In the genomic region with DNA sequence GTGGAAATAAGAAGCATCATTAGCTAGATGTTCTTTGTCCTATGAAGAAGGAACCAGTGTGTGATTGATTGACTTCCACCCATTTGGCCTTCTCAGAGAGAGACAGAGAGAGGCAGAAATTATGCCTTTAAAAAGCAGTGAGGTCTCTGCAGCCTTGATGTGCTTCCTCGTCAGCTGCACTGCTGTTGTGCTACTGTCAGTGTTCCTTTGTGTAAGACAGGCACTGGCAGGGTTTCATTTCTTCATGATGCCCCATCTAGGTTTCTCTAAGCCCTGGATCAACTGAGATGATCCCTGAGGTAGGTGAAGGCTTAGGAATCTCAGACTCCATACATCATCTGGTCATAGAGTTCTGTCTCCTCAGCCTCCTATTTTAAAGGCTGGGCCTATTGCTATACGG, we compare ENCODE assay signal across 12 cellular contexts. TPM values are rescaled to one million over a fixed set of nuclear protein-coding genes. Genes with fewer than 3 reads are reported as not detected.
A peak's percentile ranks its signal among the peaks of the same experiment; 100 is the strongest.
DNase-seq lines count a peak whose midpoint lies in the region; ATAC-seq and TF ChIP-seq lines count a peak whose summit lies in the region.
"Had no signal": no experiment of that assay in that cellular context is flagged by ENCODE, and none has a peak within 500 bp of the region (broad histone marks: within the 10 kb centered on the region; RNA-seq: fewer than 3 reads in every experiment).

No MANE protein-coding gene starts in this region.

- peaks cover 11% of the 10 kb centered on the region for H3K4me1 Mint-ChIP-seq in MCF 10A (ENCODE audit: insufficient read depth, unreplicated experiment)
- peaks cover 46 to 89% (median 79%) of the 10 kb centered on the region in 7 donors for H3K4me1 Mint-ChIP-seq in naive thymus-derived CD4-positive, alpha-beta T cell
- H3K4me1 Mint-ChIP-seq in activated T-helper 2 cell treated with anti-CD3 and anti-CD28 coated beads, Interferon-gamma antibody, Interleukin-2, Interleukin-4, amounts not matched to agents 10 μg/mL and 5 μg/mL and 100 μg/mL, durations not matched to agents 14 hours and 24 hours and 36 hours (ENCODE audit: low read depth), result peaks cover 62% of the 10 kb centered on the region

- H3K27me3 Mint-ChIP-seq in MCF 10A (ENCODE audit: insufficient read depth, unreplicated experiment), result no peaks in the 10 kb centered on the region
- H3K27me3 Mint-ChIP-seq in naive thymus-derived CD4-positive, alpha-beta T cell, result no peaks in the 10 kb centered on the region
- H3K27me3 Mint-ChIP-seq in activated T-helper 2 cell treated with anti-CD3 and anti-CD28 coated beads, Interferon-gamma antibody, Interleukin-2, Interleukin-4, amounts not matched to agents 10 μg/mL and 5 μg/mL and 100 μg/mL, durations not matched to agents 14 hours and 24 hours and 36 hours (ENCODE audit: low read depth), result no peaks in the 10 kb centered on the region

- H3K36me3 ChIP-seq in mammary epithelial cell (ENCODE audit: insufficient read depth, low read length) (peaks cover 13% of the 10 kb centered on the region), urinary bladder (ENCODE audit: insufficient read depth) (no peaks in the 10 kb centered on the region)
- peaks cover 0 to 10% (median 4%) of the 10 kb centered on the region in 3 experiments for H3K36me3 ChIP-seq in naive thymus-derived CD4-positive, alpha-beta T cell (ENCODE audit: control insufficient read depth in 2 of 3, insufficient read depth in 3 of 3, low read length in 3 of 3)

- CTCF ChIA-PET in MCF 10A (lab: Yijun Ruan, JAX), result no interaction called here
- CTCF ChIA-PET in mammary epithelial cell (lab: Charles Lee; ENCODE audit: low non-redundant PET), result no interaction called here
- CTCF ChIA-PET in naive thymus-derived CD4-positive, alpha-beta T cell (lab: Charles Lee), result interaction anchor here (0.9 to 2.0 kb wide), 3 partner anchors 8 to 96 kb away, joined by 3 to 6 read pairs (median 4); no protein-coding TSS in a partner anchor

- H3K36me3 Mint-ChIP-seq in MCF 10A (ENCODE audit: insufficient read depth, unreplicated experiment), result peaks cover 57% of the 10 kb centered on the region
- H3K36me3 Mint-ChIP-seq in naive thymus-derived CD4-positive, alpha-beta T cell, result peaks cover 4 to 16% (median 13%) of the 10 kb centered on the region in 5 donors
- H3K36me3 Mint-ChIP-seq in activated T-helper 2 cell treated with anti-CD3 and anti-CD28 coated beads, Interferon-gamma antibody, Interleukin-2, Interleukin-4, amounts not matched to agents 10 μg/mL and 5 μg/mL and 100 μg/mL, durations not matched to agents 14 hours and 24 hours and 36 hours (ENCODE audit: low read depth), result peaks cover 35% of the 10 kb centered on the region

- WGBS in mammary epithelial cell (ENCODE audit: low coverage, missing lambda C conversion rate), result 87% methylated on average over 2 of the region's 2 CpGs
- 61% methylated on average over 2 of the region's 2 CpGs for WGBS in urinary bladder

- H3K27ac Mint-ChIP-seq in MCF 10A (ENCODE audit: low read depth, unreplicated experiment), result peak overlapping the region; percentile 49
- H3K27ac Mint-ChIP-seq in naive thymus-derived CD4-positive, alpha-beta T cell, result peak overlapping the region in 8 of 9 donors; percentile 83 to 96 (median 89)
- no peak overlapping the region for H3K27ac Mint-ChIP-seq in activated T-helper 2 cell treated with anti-CD3 and anti-CD28 coated beads, Interferon-gamma antibody, Interleukin-2, Interleukin-4, amounts not matched to agents 10 μg/mL and 5 μg/mL and 100 μg/mL, durations not matched to agents 14 hours and 24 hours and 36 hours

- H3K4me3 ChIP-seq in mammary epithelial cell (replicated peaks in 1 of 3; ENCODE audit: insufficient read depth in 1 of 3, low read depth in 2 of 3, low read length in 3 of 3) (no peak overlapping the region), urinary bladder (ENCODE audit: low read depth, low read length) (no peak overlapping the region)
- H3K4me3 ChIP-seq in naive thymus-derived CD4-positive, alpha-beta T cell (ENCODE audit: low read length), result no peak overlapping the region

- no peaks in the 10 kb centered on the region for H4K20me1 ChIP-seq in mammary epithelial cell (ENCODE audit: insufficient read depth, low read length)

- H3K27ac ChIP-seq in mammary epithelial cell (ENCODE audit: insufficient read depth, low read depth, low read length), result no peak overlapping the region
- peak overlapping the region; percentile 96 for H3K27ac ChIP-seq in cingulate gyrus (ENCODE audit: low read depth, low read length)
- H3K27ac ChIP-seq in naive thymus-derived CD4-positive, alpha-beta T cell (ENCODE audit: low read depth, low read length), result peak overlapping the region; percentile 74
- H3K27ac ChIP-seq in urinary bladder (ENCODE audit: low read depth), result peak overlapping the region; percentile 7
- H3K27ac ChIP-seq: parathyroid adenoma had no signal

- peaks cover 87% of the 10 kb centered on the region for H3K79me2 ChIP-seq in mammary epithelial cell (ENCODE audit: insufficient read depth, low read length)

- in situ Hi-C loops in mammary epithelial cell (cut with MboI; ENCODE audit: low sequenced_read_pairs in 2 of 2), result no loop called here

- DNase-seq in MCF 10A (ENCODE audit: unreplicated experiment), result no peak
- DNase-seq in mammary epithelial cell, result no peak
- peak in 1 of 9 donors; percentile 22 for DNase-seq in naive thymus-derived CD4-positive, alpha-beta T cell
- no peak for DNase-seq in NK-92 treated with Interleukin-12 subunit alpha and Interleukin-12 subunit beta, amount 100 ng/mL, for 24 hours (lab: John Stamatoyannopoulos, UW)
- DNase-seq in activated T-helper 2 cell treated with anti-CD3 and anti-CD28 coated beads, Interferon-gamma antibody, Interleukin-2, Interleukin-4, amounts not matched to agents 10 μg/mL and 5 μg/mL and 100 μg/mL, durations not matched to agents 14 hours and 24 hours and 36 hours (ENCODE audit: low spot score), result no peak
- DNase-seq in NCI-H2227 treated with DMSO at 0.1 percent for 48 hours (lab: John Stamatoyannopoulos, UW), result no peak
- DNase-seq: activated CD4-positive, alpha-beta T cell treated with anti-CD3 and anti-CD28 coated beads, Interleukin-2, amount 50 U/mL, for 48 hours; central memory CD4-positive, alpha-beta T cell had no signal

- dilution Hi-C loops in mammary epithelial cell (cut with HindIII; ENCODE audit: low sequenced_read_pairs), result no loop called here

- H3K9me3 Mint-ChIP-seq in MCF 10A (ENCODE audit: unreplicated experiment), result no peaks in the 10 kb centered on the region
- no peaks in the 10 kb centered on the region for H3K9me3 Mint-ChIP-seq in naive thymus-derived CD4-positive, alpha-beta T cell
- no peaks in the 10 kb centered on the region for H3K9me3 Mint-ChIP-seq in activated T-helper 2 cell treated with anti-CD3 and anti-CD28 coated beads, Interferon-gamma antibody, Interleukin-2, Interleukin-4, amounts not matched to agents 10 μg/mL and 5 μg/mL and 100 μg/mL, durations not matched to agents 14 hours and 24 hours and 36 hours

- H3K4me1 ChIP-seq in mammary epithelial cell (ENCODE audit: insufficient read depth, low read length) (peaks cover 6% of the 10 kb centered on the region), urinary bladder (ENCODE audit: insufficient read depth) (no peaks in the 10 kb centered on the region)
- peaks cover 23 to 68% of the 10 kb centered on the region in 2 donors for H3K4me1 ChIP-seq in naive thymus-derived CD4-positive, alpha-beta T cell (ENCODE audit: control insufficient read depth in 2 of 2, insufficient read depth in 2 of 2, low read length in 2 of 2)

- BruUV-seq in MCF 10A (replicated peaks; lab: Mats Ljungman, UMichigan), result no TSS peak
- no TSS peak for BruUV-seq in mammary epithelial cell (replicated peaks; lab: Mats Ljungman, UMichigan)

- H3K9ac ChIP-seq in mammary epithelial cell (ENCODE audit: insufficient read depth, low read length), result no peak overlapping the region
- H3K9ac ChIP-seq: parathyroid adenoma had no signal

- H3K4me2 ChIP-seq in mammary epithelial cell (ENCODE audit: insufficient read depth, low read depth, low read length), result no peak overlapping the region

- no peaks in the 10 kb centered on the region for H3K27me3 ChIP-seq in mammary epithelial cell (ENCODE audit: insufficient read depth, low read length)
- no peaks in the 10 kb centered on the region for H3K27me3 ChIP-seq in naive thymus-derived CD4-positive, alpha-beta T cell (ENCODE audit: control insufficient read depth in 2 of 2, insufficient read depth in 2 of 2, low read length in 2 of 2)

- POLR2A ChIA-PET in MCF 10A (lab: Yijun Ruan, JAX), result interaction anchor here (2.7 kb wide), 1 partner anchor 9 kb away, joined by 7 read pairs; no protein-coding TSS in a partner anchor
- POLR2A ChIA-PET in naive thymus-derived CD4-positive, alpha-beta T cell (lab: Charles Lee), result interaction anchor here (0.8 to 5.5 kb wide), 9 partner anchors 8 to 96 kb away, joined by 3 to 29 read pairs (median 6); a partner anchor contains a TSS

- TF ChIP-seq CTCF in MCF 10A (IDR thresholded peaks at IDR 0.05; ENCODE audit: unreplicated experiment) (no peak), mammary epithelial cell (conservative IDR thresholded peaks at IDR 0.05 in 1 of 2, IDR thresholded peaks at IDR 0.05 in 1 of 2; ENCODE audit: extremely low read depth in 1 of 2, insufficient read depth in 1 of 2, low read depth in 1 of 2, low read length in 2 of 2) (no peak)

- no peaks in the 10 kb centered on the region for H3K9me3 ChIP-seq in mammary epithelial cell (replicated peaks; ENCODE audit: insufficient read depth, low read length)
- no peaks in the 10 kb centered on the region for H3K9me3 ChIP-seq in naive thymus-derived CD4-positive, alpha-beta T cell (ENCODE audit: control insufficient read depth in 2 of 3, low read length in 3 of 3)

- intact Hi-C loops in MCF 10A (cut with micrococcal nuclease) (no loop called here), mammary epithelial cell (cut with micrococcal nuclease) (no loop called here)
- intact Hi-C loops in naive thymus-derived CD4-positive, alpha-beta T cell (cut with micrococcal nuclease), result no loop called here
- intact Hi-C loops in activated T-helper 2 cell treated with anti-CD3 and anti-CD28 coated beads, Interferon-gamma antibody, Interleukin-2, Interleukin-4, amounts not matched to agents 10 μg/mL and 5 μg/mL and 100 μg/mL, durations not matched to agents 14 hours and 24 hours and 36 hours (cut with micrococcal nuclease), result no loop called here

- H3K4me3 Mint-ChIP-seq in MCF 10A (ENCODE audit: unreplicated experiment), result no peak overlapping the region
- peak overlapping the region; percentile 82 to 94 (median 87) for H3K4me3 Mint-ChIP-seq in naive thymus-derived CD4-positive, alpha-beta T cell
- no peak overlapping the region for H3K4me3 Mint-ChIP-seq in activated T-helper 2 cell treated with anti-CD3 and anti-CD28 coated beads, Interferon-gamma antibody, Interleukin-2, Interleukin-4, amounts not matched to agents 10 μg/mL and 5 μg/mL and 100 μg/mL, durations not matched to agents 14 hours and 24 hours and 36 hours (ENCODE audit: low read depth)

- no peak for ATAC-seq in naive thymus-derived CD4-positive, alpha-beta T cell

- H2AFZ ChIP-seq in mammary epithelial cell (ENCODE audit: low read depth, low read length), result no peak overlapping the region
- H2AFZ ChIP-seq: parathyroid adenoma had no signal

RNA-seq across cellular contexts. Expression of a gene that starts 34.9 kb away (rescaled TPM):
- total RNA-seq in MCF 10A (2022) (0.47 and 0.65 TPM in 2 replicates), mammary epithelial cell (1 to 10 TPM in 1 of 2 donors, under 1 TPM in 1; 0.50 to 2.3 TPM), urinary bladder (0.16 TPM)
- polyA plus RNA-seq in mammary epithelial cell (3.1 TPM), urinary bladder (1.8 TPM)
- polyA minus RNA-seq in mammary epithelial cell, result not detected
- under 1 TPM in 3 of 5 experiments, not detected in 2; 0.24 to 0.93 (median 0.45) TPM for total RNA-seq in naive thymus-derived CD4-positive, alpha-beta T cell
- under 1 TPM; 0.09 to 0.13 TPM for polyA plus RNA-seq in naive thymus-derived CD4-positive, alpha-beta T cell
- total RNA-seq in activated T-helper 2 cell treated with anti-CD3 and anti-CD28 coated beads, Interferon-gamma antibody, Interleukin-2, Interleukin-4, amounts not matched to agents 10 μg/mL and 5 μg/mL and 100 μg/mL, durations not matched to agents 14 hours and 24 hours and 36 hours, result 3.7 and 3.9 TPM in 2 replicates

RNA-seq across cellular contexts. Expression of a gene that starts 44.2 kb away (rescaled TPM):
- 0.23 TPM in 1 of 2 replicates, not detected in the other for total RNA-seq in MCF 10A (2022)
- total RNA-seq in mammary epithelial cell, result 1 to 10 TPM; 1.7 to 2.7 TPM
- polyA plus RNA-seq in mammary epithelial cell, result 1.4 TPM
- polyA minus RNA-seq in mammary epithelial cell, result 8.2 TPM
- total RNA-seq in naive thymus-derived CD4-positive, alpha-beta T cell, result under 1 TPM in 1 of 5 experiments, not detected in 4; 0.24 TPM
- polyA plus RNA-seq in naive thymus-derived CD4-positive, alpha-beta T cell, result not detected
- not detected for total RNA-seq in urinary bladder
- polyA plus RNA-seq in urinary bladder, result 0.06 TPM
- total RNA-seq in activated T-helper 2 cell treated with anti-CD3 and anti-CD28 coated beads, Interferon-gamma antibody, Interleukin-2, Interleukin-4, amounts not matched to agents 10 μg/mL and 5 μg/mL and 100 μg/mL, durations not matched to agents 14 hours and 24 hours and 36 hours, result not detected in 2 replicates
- polyA plus RNA-seq: BJ had no signal

RNA-seq across cellular contexts. Expression of a gene that starts 52.7 kb away (rescaled TPM):
- not detected in 2 replicates for total RNA-seq in MCF 10A (2022)
- total RNA-seq in mammary epithelial cell, result not detected
- polyA plus RNA-seq in mammary epithelial cell, result not detected
- polyA minus RNA-seq in mammary epithelial cell, result not detected
- total RNA-seq in naive thymus-derived CD4-positive, alpha-beta T cell, result not detected
- not detected for polyA plus RNA-seq in naive thymus-derived CD4-positive, alpha-beta T cell
- total RNA-seq in urinary bladder, result not detected
- polyA plus RNA-seq in urinary bladder, result 4.5 TPM
- total RNA-seq in activated T-helper 2 cell treated with anti-CD3 and anti-CD28 coated beads, Interferon-gamma antibody, Interleukin-2, Interleukin-4, amounts not matched to agents 10 μg/mL and 5 μg/mL and 100 μg/mL, durations not matched to agents 14 hours and 24 hours and 36 hours, result not detected in 2 replicates
- polyA plus RNA-seq: BJ had no signal

Comparison
In these comparisons a context has a peak if more than half of its experiments do, and no peak if none do; other contexts are left out.
1. H3K4me3 Mint-ChIP-seq: peak in naive thymus-derived CD4-positive, alpha-beta T cell (10 of 10); none in MCF 10A (single experiment) and activated T-helper 2 cell treated with anti-CD3 and anti-CD28 coated beads, Interferon-gamma antibody, Interleukin-2, Interleukin-4, amounts not matched to agents 10 μg/mL and 5 μg/mL and 100 μg/mL, durations not matched to agents 14 hours and 24 hours and 36 hours (single experiment).